23 cellular contexts compared by ENCODE assay signal in the genomic region with DNA sequence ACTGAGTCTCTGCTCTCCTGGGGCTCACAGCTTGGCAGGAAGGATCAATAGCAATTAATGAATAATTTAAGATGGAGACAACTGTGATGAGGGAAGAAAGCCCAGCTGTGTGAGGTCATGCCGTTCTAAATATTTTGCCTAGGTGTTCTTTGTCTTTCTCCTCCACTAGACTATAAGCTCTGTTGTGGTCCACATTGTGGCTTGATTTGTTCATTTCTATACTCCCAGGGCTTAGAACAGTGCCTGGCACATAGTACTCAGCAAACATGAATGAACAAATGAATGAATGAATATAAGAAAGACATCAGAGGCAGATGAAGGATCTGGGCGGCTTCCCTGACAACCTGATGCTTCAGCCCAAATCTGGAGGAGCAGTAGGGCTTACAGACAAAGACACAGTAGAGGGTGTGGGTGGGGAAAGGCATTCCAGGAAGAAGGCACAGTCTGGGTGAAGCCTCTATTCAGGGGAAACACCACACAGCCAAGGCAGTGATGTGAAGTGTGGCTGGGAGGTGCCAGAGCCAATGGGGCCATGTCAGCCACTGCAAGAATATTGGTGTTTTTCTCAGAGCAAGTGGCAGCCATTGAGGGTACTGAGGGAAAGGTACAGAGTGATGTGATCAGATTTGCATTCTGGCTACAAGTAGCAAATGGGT. TPM values are rescaled to one million over a fixed set of nuclear protein-coding genes. Genes with fewer than 3 reads are reported as not detected.
DNase-seq lines count a peak whose midpoint lies in the region; ATAC-seq, FAIRE-seq and TF ChIP-seq lines count a peak whose summit lies in the region.
"Had no signal": no experiment of that assay in that cellular context is flagged by ENCODE, and none has a peak within 500 bp of the region (broad histone marks: within the 10 kb centered on the region; RNA-seq: fewer than 3 reads in every experiment).

No MANE protein-coding gene starts in this region.

- intact Hi-C loops in GM12878 (cut with micrococcal nuclease; ENCODE audit: unreplicated experiment) = loop anchor here (10.0 kb wide), 2 partner anchors 160 to 580 kb away; no protein-coding TSS in a partner anchor
- intact Hi-C loops in testis (cut with DNase I; ENCODE audit: low total_unique reads) = no loop called here

- SMC1A ChIA-PET in GM12878 (lab: Charles Lee; ENCODE audit: uncharacterized antibody, unreplicated experiment) = interaction anchor here (0.9 to 1.5 kb wide), 2 partner anchors 36 to 66 kb away, joined by 4 to 5 read pairs; no protein-coding TSS in a partner anchor

- TF ChIP-seq CTCF in GM12878 (IDR thresholded peaks at IDR 0.05 in 2 of 3, conservative IDR thresholded peaks at IDR 0.05 in 1 of 3; ENCODE audit: control insufficient read depth in 2 of 3, extremely low read depth in 1 of 3, insufficient read depth in 1 of 3, low read depth in 3 of 3, low read length in 3 of 3) (no peak), neural crest cell (conservative IDR thresholded peaks at IDR 0.05) (no peak), thoracic aorta (IDR thresholded peaks at IDR 0.05) (no peak), testis (IDR thresholded peaks at IDR 0.05) (no peak)

- no peak overlapping the region for H2AFZ ChIP-seq in GM12878 (ENCODE audit: control insufficient read depth, low read depth, low read length)

- peaks cover 18% of the 10 kb centered on the region for H3K27me3 Mint-ChIP-seq in activated T-cell treated with anti-CD3 and anti-CD28 coated beads, Interleukin-2, amount 50 U/mL, for 72 hours (ENCODE audit: low read depth)
- peaks cover 18% of the 10 kb centered on the region for H3K27me3 Mint-ChIP-seq in neural crest cell (ENCODE audit: low read depth)

- no peak for TF ChIP-seq EP300 in GM12878 (IDR thresholded peaks at IDR 0.05; ENCODE audit: borderline replicate concordance in 1 of 2, control insufficient read depth in 1 of 2, low read depth in 2 of 2, low read length in 2 of 2)

- POLR2A ChIA-PET in GM12878 (lab: Charles Lee) = no interaction called here

- H3K4me2 ChIP-seq in GM12878 (ENCODE audit: control insufficient read depth, insufficient read depth) = no peak overlapping the region

- H3K36me3 Mint-ChIP-seq in activated T-cell treated with anti-CD3 and anti-CD28 coated beads, Interleukin-2, amount 50 U/mL, for 72 hours (ENCODE audit: insufficient read depth in 2 of 2) = no peaks in the 10 kb centered on the region
- H3K36me3 Mint-ChIP-seq in neural crest cell (ENCODE audit: low read depth) = no peaks in the 10 kb centered on the region
- H3K36me3 Mint-ChIP-seq: brain, CD14-positive monocyte had no signal

- H3K27ac ChIP-seq in GM12878 (ENCODE audit: control insufficient read depth, insufficient read depth) (no peak overlapping the region), thoracic aorta (peak overlapping the region; percentile 73 to 91), testis (no peak overlapping the region)
- H3K27ac ChIP-seq: left lung had no signal

- no peaks in the 10 kb centered on the region for H4K20me1 ChIP-seq in GM12878 (ENCODE audit: control insufficient read depth, insufficient read depth)

- no TSS peak for BruUV-seq in GM12878 (replicated peaks; lab: Mats Ljungman, UMichigan)

- CTCF ChIA-PET in GM12878 (lab: Yijun Ruan, JAX) = no interaction called here

- no peaks in the 10 kb centered on the region for H3K79me2 ChIP-seq in GM12878 (ENCODE audit: control insufficient read depth, insufficient read depth, low read length)

- peaks cover 0 to 2% of the 10 kb centered on the region in 2 donors for H3K9me3 Mint-ChIP-seq in activated T-cell treated with anti-CD3 and anti-CD28 coated beads, Interleukin-2, amount 50 U/mL, for 72 hours
- H3K9me3 Mint-ChIP-seq in neural crest cell = no peaks in the 10 kb centered on the region
- H3K9me3 Mint-ChIP-seq: CD14-positive monocyte; dendritic cell treated with granulocyte-macrophage colony-stimulating factor and Interleukin-4, amounts not matched to agents 40 ng/mL and 50 ng/mL, for 4 days had no signal

- H3K27ac Mint-ChIP-seq in activated T-cell treated with anti-CD3 and anti-CD28 coated beads, Interleukin-2, amount 50 U/mL, for 72 hours = no peak overlapping the region
- peak overlapping the region; percentile 73 for H3K27ac Mint-ChIP-seq in neural crest cell (ENCODE audit: unreplicated experiment)
- H3K27ac Mint-ChIP-seq: CD14-positive monocyte; dendritic cell treated with granulocyte-macrophage colony-stimulating factor and Interleukin-4, amounts not matched to agents 40 ng/mL and 50 ng/mL, for 4 days had no signal

- H3K4me1 Mint-ChIP-seq in activated T-cell treated with anti-CD3 and anti-CD28 coated beads, Interleukin-2, amount 50 U/mL, for 72 hours (ENCODE audit: low read depth) = peaks cover 11% of the 10 kb centered on the region
- H3K4me1 Mint-ChIP-seq in neural crest cell = peaks cover 35% of the 10 kb centered on the region
- H3K4me1 Mint-ChIP-seq: CD14-positive monocyte had no signal

- TF ChIP-seq RAD21 in GM12878 (IDR thresholded peaks at IDR 0.05; ENCODE audit: insufficient read depth, low read depth, low read length) = no peak

- H3K4me1 ChIP-seq in GM12878 (ENCODE audit: control insufficient read depth, insufficient read depth, low read length) (no peaks in the 10 kb centered on the region), thoracic aorta (ENCODE audit: control insufficient read depth in 1 of 2, low read depth in 2 of 2) (peaks cover 4 to 66% of the 10 kb centered on the region in 2 donors), testis (no peaks in the 10 kb centered on the region)

- no peak for TF ChIP-seq POLR2A in GM12878 (IDR thresholded peaks at IDR 0.05; ENCODE audit: low read depth, low read length)
- TF ChIP-seq POLR2A in testis (IDR thresholded peaks at IDR 0.05) = no peak

- no peak for FAIRE-seq in GM12878 (lab: Jason Lieb, UNC)
- FAIRE-seq: G401.6 had no signal

- ATAC-seq in activated T-cell treated with anti-CD3 and anti-CD28 coated beads, Interleukin-2, amount 50 U/mL, for 72 hours (replicated peaks in 1 of 2) = peak; percentile 85 to 89
- ATAC-seq in GM12878 (peak; percentile 7; the same call in 1 of the 3 replicates), thoracic aorta (ENCODE audit: insufficient number of reproducible peaks, low FRiP score, low read depth) (no peak)
- ATAC-seq: activated CD4-positive, CD25-positive, alpha-beta regulatory T cell treated with anti-CD3 and anti-CD28 coated beads, Interleukin-2, amount 50 U/mL, for 24 hours; left lung had no signal

- RAD21 ChIA-PET in GM12878 (lab: Charles Lee; ENCODE audit: unreplicated experiment) = no interaction called here

- WGBS in GM12878 (ENCODE audit: insufficient coverage, insufficient replicate concordance, low lambda C conversion rate, missing lambda C conversion rate) = 18% methylated on average over 2 of the region's 2 CpGs
- 92 to 93% methylated on average over 2 of the region's 2 CpGs for WGBS in testis, 2 donors

- H3K4me3 Mint-ChIP-seq in activated T-cell treated with anti-CD3 and anti-CD28 coated beads, Interleukin-2, amount 50 U/mL, for 72 hours = peak overlapping the region in 1 of 2 donors; percentile 12
- H3K4me3 Mint-ChIP-seq in neural crest cell = no peak overlapping the region
- H3K4me3 Mint-ChIP-seq: brain; CD14-positive monocyte; dendritic cell treated with granulocyte-macrophage colony-stimulating factor and Interleukin-4, amounts not matched to agents 40 ng/mL and 50 ng/mL, for 4 days had no signal

- DNase-seq in activated T-cell treated with anti-CD3 and anti-CD28 coated beads, Interleukin-2, amount 50 U/mL, for 72 hours = no peak
- DNase-seq in activated T-cell treated with anti-CD3 and anti-CD28 coated beads, Interleukin-2, amount 50 U/mL, for 1 hour = no peak
- DNase-seq in GM12878 (ENCODE audit: low read depth, low spot score) (no peak), neural crest cell (ENCODE audit: low read depth, low spot score) (no peak), thoracic aorta (ENCODE audit: low spot score) (no peak), foreskin melanocyte (no peak), D341Med (ENCODE audit: low spot score) (no peak), testis (no peak)
- DNase-seq: activated CD8-positive, alpha-beta memory T cell treated with anti-CD3 and anti-CD28 coated beads, Interleukin-2, amount 50 U/mL, for 4 hours; activated naive CD4-positive, alpha-beta T cell; DMS 273 treated with DMSO at 0.1 percent for 48 hours; Karpas-422; left lung; NCI-H1105 treated with DMSO at 0.1 percent for 48 hours; NCI-H526 treated with DMSO at 0.1 percent for 48 hours; stimulated activated CD4-positive, alpha-beta T cell treated with anti-CD3 and anti-CD28 coated beads, Interleukin-4, amount 100 ng/mL, for 24 hours had no signal

- in situ Hi-C loops in GM12878 (cut with MboI) = no loop called here

- H3K27me3 ChIP-seq in GM12878 (replicated peaks in 1 of 2; ENCODE audit: control insufficient read depth in 2 of 2, insufficient read depth in 2 of 2, low read length in 1 of 2) (no peaks in the 10 kb centered on the region; a peak in 1 of 4 replicates), thoracic aorta (replicated peaks; ENCODE audit: insufficient read depth) (no peaks in the 10 kb centered on the region), testis (no peaks in the 10 kb centered on the region)

- H3K4me3 ChIP-seq in GM12878 (no peak overlapping the region), thoracic aorta (no peak overlapping the region), testis (no peak overlapping the region)
- H3K4me3 ChIP-seq: left lung had no signal

- H3K36me3 ChIP-seq in GM12878 (ENCODE audit: control insufficient read depth in 2 of 2, insufficient read depth in 2 of 2, low read length in 1 of 2) (no peaks in the 10 kb centered on the region), thoracic aorta (no peaks in the 10 kb centered on the region), testis (ENCODE audit: low read depth, missing control alignments) (no peaks in the 10 kb centered on the region)
- H3K36me3 ChIP-seq: left lung had no signal

- H3K9ac ChIP-seq in GM12878 (ENCODE audit: control insufficient read depth, insufficient read depth, low read length) = no peak overlapping the region

- no peaks in the 10 kb centered on the region for H3K9me3 ChIP-seq in GM12878 (replicated peaks; ENCODE audit: control insufficient read depth, insufficient read depth, low read length)
- H3K9me3 ChIP-seq in thoracic aorta = no peaks in the 10 kb centered on the region
- no peaks in the 10 kb centered on the region for H3K9me3 ChIP-seq in testis
- H3K9me3 ChIP-seq: left lung had no signal

RNA-seq across cellular contexts. Expression of gene CDH13, which starts 8.3 kb away (rescaled TPM):
- not detected for total RNA-seq in activated T-cell treated with anti-CD3 and anti-CD28 coated beads, Interleukin-2, amount 50 U/mL, for 72 hours
- not detected in 2 replicates for total RNA-seq in GM12878 (2013; cell fraction: nucleolus; rRNA removed)
- total RNA-seq in GM12878 (2014; rRNA removed) (not detected in 2 replicates), GM12878 (2014; rRNA removed; fragmentation: Illumina TruSeq; extraction: Trizol) (not detected in 2 replicates), GM12878 (2021) (not detected in 2 replicates), neural crest cell (1.1 and 1.4 TPM in 2 replicates), thoracic aorta (100 to 1,000 TPM; 228 to 280 TPM), testis (1 to 10 TPM; 1.2 to 2.0 TPM)
- polyA plus RNA-seq in GM12878 (2011; ENCODE audit: low read depth) = not detected
- polyA plus RNA-seq in GM12878 (2011; rRNA removed) (0.04 and 0.05 TPM in 2 replicates), GM12878 (2014; fragmentation: Illumina TruSeq; extraction: Trizol) (under 0.01 and 0.02 TPM in 2 replicates), GM12878 (2014; fragmentation: Nextera tagmentation; extraction: Ambion mirVana) (not detected), GM12878 (2014; rRNA removed) (0.28 TPM in 1 of 2 replicates, not detected in the other), GM12878 (2016; fragmentation: Nextera tagmentation; extraction: Ambion mirVana) (not detected), testis (ENCODE audit: insufficient read depth, low read depth, low replicate concordance) (11.1 TPM)
- 0.03 and 0.05 TPM in 2 replicates for polyA plus RNA-seq in GM12878 (2011; cell fraction: cytosol; rRNA removed)
- 0.03 and 0.04 TPM in 2 replicates for polyA plus RNA-seq in GM12878 (2011; cell fraction: nucleus; rRNA removed)
- 0.26 and 0.28 TPM in 2 replicates for polyA plus RNA-seq in GM12878 (2012)
- 0.98 TPM in 1 of 2 replicates, not detected in the other for polyA minus RNA-seq in GM12878 (2011; rRNA and poly(A)+ RNA removed)
- not detected in 2 replicates for polyA minus RNA-seq in GM12878 (2011; cell fraction: cytosol; rRNA and poly(A)+ RNA removed)
- 0.10 TPM in 1 of 2 replicates, not detected in the other for polyA minus RNA-seq in GM12878 (2011; cell fraction: nucleus; rRNA and poly(A)+ RNA removed)
- total RNA-seq: HT-29, OCI-LY7 had no signal

Comparison
In these comparisons a context has a peak if more than half of its experiments do, and no peak if none do; other contexts are left out.
1. H3K27ac ChIP-seq: peak in thoracic aorta (2 of 2); none in GM12878 (single experiment) and testis (0 of 2).
2. RNA of gene CDH13, which starts 8.3 kb away (total RNA-seq): 228 to 280 TPM in thoracic aorta; 1.2 to 2.0 TPM in testis, 1.1 to 1.4 TPM in neural crest cell, not detected in activated T-cell treated with anti-CD3 and anti-CD28 coated beads, Interleukin-2, amount 50 U/mL, for 72 hours and not detected in GM12878; every median in the first group is over 10 times any median in the second.